1 cellular context compared by ENCODE assay signal in the genomic region with DNA sequence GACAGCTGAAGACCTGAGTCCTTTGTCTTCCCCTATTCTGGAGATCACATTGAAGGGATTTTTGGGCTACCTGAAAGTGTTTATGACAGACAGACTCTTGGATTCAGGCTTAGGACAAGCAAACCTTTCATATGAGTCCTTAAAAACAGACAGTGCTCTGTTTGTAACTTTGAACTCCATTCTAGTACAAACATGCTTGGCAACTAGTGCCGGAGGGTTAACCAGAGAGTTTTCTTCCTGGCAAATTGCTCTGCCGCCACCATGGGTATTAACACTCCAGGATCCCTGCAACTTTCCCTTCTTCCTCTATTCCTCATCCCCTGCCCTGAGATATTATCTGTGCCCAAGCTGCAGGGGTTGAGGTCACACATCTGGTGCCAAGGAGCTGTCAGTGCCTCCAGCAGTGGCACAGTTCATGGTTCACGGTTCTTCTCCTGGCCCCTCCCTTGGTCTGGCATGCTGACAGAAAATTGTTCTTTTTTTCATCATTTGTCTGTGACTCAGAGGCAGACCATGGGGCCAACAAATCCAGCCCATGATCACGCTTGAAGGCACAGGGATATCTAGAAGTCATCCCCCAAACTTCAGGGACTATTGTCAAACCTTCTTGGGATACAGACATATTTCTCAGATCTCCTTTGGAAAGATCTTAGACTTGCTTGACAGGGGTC.
A peak's percentile ranks its signal among the peaks of the same experiment; 100 is the strongest.
TF ChIP-seq lines count a peak whose summit lies in the region.

No MANE protein-coding gene starts in this region.

TF ChIP-seq in HepG2, 621 proteins besides CTCF, POLR2A, EP300 and RAD21 (continued from another document and continues in another):
- TF ChIP-seq, protein P1, sequence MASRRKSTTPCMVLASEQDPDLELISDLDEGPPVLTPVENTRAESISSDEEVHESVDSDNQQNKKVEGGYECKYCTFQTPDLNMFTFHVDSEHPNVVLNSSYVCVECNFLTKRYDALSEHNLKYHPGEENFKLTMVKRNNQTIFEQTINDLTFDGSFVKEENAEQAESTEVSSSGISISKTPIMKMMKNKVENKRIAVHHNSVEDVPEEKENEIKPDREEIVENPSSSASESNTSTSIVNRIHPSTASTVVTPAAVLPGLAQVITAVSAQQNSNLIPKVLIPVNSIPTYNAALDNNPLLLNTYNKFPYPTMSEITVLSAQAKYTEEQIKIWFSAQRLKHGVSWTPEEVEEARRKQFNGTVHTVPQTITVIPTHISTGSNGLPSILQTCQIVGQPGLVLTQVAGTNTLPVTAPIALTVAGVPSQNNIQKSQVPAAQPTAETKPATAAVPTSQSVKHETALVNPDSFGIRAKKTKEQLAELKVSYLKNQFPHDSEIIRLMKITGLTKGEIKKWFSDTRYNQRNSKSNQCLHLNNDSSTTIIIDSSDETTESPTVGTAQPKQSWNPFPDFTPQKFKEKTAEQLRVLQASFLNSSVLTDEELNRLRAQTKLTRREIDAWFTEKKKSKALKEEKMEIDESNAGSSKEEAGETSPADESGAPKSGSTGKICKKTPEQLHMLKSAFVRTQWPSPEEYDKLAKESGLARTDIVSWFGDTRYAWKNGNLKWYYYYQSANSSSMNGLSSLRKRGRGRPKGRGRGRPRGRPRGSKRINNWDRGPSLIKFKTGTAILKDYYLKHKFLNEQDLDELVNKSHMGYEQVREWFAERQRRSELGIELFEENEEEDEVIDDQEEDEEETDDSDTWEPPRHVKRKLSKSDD (CRISPR knock-in tag; IDR thresholded peaks at IDR 0.05; ENCODE audit: low read depth), result no peak
- no peak for TF ChIP-seq NKX3-1 (CRISPR knock-in tag; IDR thresholded peaks at IDR 0.05)
- no peak for TF ChIP-seq LCORL (IDR thresholded peaks at IDR 0.05)
- TF ChIP-seq LCORL (CRISPR knock-in tag; IDR thresholded peaks at IDR 0.05), result no peak
- no peak; the same call in 1 of the 2 replicates for TF ChIP-seq DMAP1 (CRISPR knock-in tag; IDR thresholded peaks at IDR 0.05)
- peak; percentile 47; the same call in 1 of the 2 replicates for TF ChIP-seq AHR (CRISPR knock-in tag; IDR thresholded peaks at IDR 0.05)
- TF ChIP-seq, protein P2, sequence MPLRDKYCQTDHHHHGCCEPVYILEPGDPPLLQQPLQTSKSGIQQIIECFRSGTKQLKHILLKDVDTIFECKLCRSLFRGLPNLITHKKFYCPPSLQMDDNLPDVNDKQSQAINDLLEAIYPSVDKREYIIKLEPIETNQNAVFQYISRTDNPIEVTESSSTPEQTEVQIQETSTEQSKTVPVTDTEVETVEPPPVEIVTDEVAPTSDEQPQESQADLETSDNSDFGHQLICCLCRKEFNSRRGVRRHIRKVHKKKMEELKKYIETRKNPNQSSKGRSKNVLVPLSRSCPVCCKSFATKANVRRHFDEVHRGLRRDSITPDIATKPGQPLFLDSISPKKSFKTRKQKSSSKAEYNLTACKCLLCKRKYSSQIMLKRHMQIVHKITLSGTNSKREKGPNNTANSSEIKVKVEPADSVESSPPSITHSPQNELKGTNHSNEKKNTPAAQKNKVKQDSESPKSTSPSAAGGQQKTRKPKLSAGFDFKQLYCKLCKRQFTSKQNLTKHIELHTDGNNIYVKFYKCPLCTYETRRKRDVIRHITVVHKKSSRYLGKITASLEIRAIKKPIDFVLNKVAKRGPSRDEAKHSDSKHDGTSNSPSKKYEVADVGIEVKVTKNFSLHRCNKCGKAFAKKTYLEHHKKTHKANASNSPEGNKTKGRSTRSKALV (CRISPR knock-in tag; IDR thresholded peaks at IDR 0.05), result no peak
- TF ChIP-seq RARA (CRISPR knock-in tag; IDR thresholded peaks at IDR 0.05), result peak; percentile 10; the same call in 1 of the 2 replicates
- peak; percentile 49 for TF ChIP-seq NFIC (IDR thresholded peaks at IDR 0.05; ENCODE audit: low read length)
- peak; percentile 50; the same call in 1 of the 2 replicates for TF ChIP-seq NR2C2 (CRISPR knock-in tag; IDR thresholded peaks at IDR 0.05; ENCODE audit: borderline replicate concordance)
- TF ChIP-seq TCF7 (IDR thresholded peaks at IDR 0.05; ENCODE audit: low read depth), result peak; percentile 15; the same call in 1 of the 2 replicates
- TF ChIP-seq, protein P3, sequence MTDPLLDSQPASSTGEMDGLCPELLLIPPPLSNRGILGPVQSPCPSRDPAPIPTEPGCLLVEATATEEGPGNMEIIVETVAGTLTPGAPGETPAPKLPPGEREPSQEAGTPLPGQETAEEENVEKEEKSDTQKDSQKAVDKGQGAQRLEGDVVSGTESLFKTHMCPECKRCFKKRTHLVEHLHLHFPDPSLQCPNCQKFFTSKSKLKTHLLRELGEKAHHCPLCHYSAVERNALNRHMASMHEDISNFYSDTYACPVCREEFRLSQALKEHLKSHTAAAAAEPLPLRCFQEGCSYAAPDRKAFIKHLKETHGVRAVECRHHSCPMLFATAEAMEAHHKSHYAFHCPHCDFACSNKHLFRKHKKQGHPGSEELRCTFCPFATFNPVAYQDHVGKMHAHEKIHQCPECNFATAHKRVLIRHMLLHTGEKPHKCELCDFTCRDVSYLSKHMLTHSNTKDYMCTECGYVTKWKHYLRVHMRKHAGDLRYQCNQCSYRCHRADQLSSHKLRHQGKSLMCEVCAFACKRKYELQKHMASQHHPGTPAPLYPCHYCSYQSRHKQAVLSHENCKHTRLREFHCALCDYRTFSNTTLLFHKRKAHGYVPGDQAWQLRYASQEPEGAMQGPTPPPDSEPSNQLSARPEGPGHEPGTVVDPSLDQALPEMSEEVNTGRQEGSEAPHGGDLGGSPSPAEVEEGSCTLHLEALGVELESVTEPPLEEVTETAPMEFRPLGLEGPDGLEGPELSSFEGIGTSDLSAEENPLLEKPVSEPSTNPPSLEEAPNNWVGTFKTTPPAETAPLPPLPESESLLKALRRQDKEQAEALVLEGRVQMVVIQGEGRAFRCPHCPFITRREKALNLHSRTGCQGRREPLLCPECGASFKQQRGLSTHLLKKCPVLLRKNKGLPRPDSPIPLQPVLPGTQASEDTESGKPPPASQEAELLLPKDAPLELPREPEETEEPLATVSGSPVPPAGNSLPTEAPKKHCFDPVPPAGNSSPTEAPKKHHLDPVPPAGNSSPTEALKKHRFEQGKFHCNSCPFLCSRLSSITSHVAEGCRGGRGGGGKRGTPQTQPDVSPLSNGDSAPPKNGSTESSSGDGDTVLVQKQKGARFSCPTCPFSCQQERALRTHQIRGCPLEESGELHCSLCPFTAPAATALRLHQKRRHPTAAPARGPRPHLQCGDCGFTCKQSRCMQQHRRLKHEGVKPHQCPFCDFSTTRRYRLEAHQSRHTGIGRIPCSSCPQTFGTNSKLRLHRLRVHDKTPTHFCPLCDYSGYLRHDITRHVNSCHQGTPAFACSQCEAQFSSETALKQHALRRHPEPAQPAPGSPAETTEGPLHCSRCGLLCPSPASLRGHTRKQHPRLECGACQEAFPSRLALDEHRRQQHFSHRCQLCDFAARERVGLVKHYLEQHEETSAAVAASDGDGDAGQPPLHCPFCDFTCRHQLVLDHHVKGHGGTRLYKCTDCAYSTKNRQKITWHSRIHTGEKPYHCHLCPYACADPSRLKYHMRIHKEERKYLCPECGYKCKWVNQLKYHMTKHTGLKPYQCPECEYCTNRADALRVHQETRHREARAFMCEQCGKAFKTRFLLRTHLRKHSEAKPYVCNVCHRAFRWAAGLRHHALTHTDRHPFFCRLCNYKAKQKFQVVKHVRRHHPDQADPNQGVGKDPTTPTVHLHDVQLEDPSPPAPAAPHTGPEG (CRISPR knock-in tag; IDR thresholded peaks at IDR 0.05), result no peak
- peak; percentile 40; the same call in 1 of the 2 replicates for TF ChIP-seq ZBTB7B (CRISPR knock-in tag; IDR thresholded peaks at IDR 0.05)
- TF ChIP-seq ZNF644 (CRISPR knock-in tag; IDR thresholded peaks at IDR 0.05; ENCODE audit: low read depth), result peak; percentile 3; the same call in 1 of the 2 replicates
- TF ChIP-seq NR3C1 (CRISPR knock-in tag; IDR thresholded peaks at IDR 0.05), result no peak
- no peak for TF ChIP-seq MYNN (CRISPR knock-in tag; IDR thresholded peaks at IDR 0.05; ENCODE audit: low read depth)
- TF ChIP-seq, protein P4, sequence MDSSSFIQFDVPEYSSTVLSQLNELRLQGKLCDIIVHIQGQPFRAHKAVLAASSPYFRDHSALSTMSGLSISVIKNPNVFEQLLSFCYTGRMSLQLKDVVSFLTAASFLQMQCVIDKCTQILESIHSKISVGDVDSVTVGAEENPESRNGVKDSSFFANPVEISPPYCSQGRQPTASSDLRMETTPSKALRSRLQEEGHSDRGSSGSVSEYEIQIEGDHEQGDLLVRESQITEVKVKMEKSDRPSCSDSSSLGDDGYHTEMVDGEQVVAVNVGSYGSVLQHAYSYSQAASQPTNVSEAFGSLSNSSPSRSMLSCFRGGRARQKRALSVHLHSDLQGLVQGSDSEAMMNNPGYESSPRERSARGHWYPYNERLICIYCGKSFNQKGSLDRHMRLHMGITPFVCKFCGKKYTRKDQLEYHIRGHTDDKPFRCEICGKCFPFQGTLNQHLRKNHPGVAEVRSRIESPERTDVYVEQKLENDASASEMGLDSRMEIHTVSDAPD (CRISPR knock-in tag; IDR thresholded peaks at IDR 0.05), result no peak; the same call in 1 of the 2 replicates
- TF ChIP-seq ZNF761 (CRISPR knock-in tag; conservative IDR thresholded peaks at IDR 0.05), result 0 out of 2 replicates have a peak, but pooled peaks have one; percentile 48
- 0 out of 2 replicates have a peak, but pooled peaks have one; percentile 44 for TF ChIP-seq POGZ (CRISPR knock-in tag; IDR thresholded peaks at IDR 0.05)
- TF ChIP-seq IRX3 (CRISPR knock-in tag; IDR thresholded peaks at IDR 0.05; ENCODE audit: borderline replicate concordance, low read depth), result no peak
- TF ChIP-seq, protein P5, sequence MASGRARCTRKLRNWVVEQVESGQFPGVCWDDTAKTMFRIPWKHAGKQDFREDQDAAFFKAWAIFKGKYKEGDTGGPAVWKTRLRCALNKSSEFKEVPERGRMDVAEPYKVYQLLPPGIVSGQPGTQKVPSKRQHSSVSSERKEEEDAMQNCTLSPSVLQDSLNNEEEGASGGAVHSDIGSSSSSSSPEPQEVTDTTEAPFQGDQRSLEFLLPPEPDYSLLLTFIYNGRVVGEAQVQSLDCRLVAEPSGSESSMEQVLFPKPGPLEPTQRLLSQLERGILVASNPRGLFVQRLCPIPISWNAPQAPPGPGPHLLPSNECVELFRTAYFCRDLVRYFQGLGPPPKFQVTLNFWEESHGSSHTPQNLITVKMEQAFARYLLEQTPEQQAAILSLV (CRISPR knock-in tag; IDR thresholded peaks at IDR 0.05; ENCODE audit: borderline replicate concordance), result no peak
- TF ChIP-seq ZNF720 (CRISPR knock-in tag; IDR thresholded peaks at IDR 0.05), result no peak
- TF ChIP-seq SMAD3 (CRISPR knock-in tag; IDR thresholded peaks at IDR 0.05), result no peak
- TF ChIP-seq, protein P6, sequence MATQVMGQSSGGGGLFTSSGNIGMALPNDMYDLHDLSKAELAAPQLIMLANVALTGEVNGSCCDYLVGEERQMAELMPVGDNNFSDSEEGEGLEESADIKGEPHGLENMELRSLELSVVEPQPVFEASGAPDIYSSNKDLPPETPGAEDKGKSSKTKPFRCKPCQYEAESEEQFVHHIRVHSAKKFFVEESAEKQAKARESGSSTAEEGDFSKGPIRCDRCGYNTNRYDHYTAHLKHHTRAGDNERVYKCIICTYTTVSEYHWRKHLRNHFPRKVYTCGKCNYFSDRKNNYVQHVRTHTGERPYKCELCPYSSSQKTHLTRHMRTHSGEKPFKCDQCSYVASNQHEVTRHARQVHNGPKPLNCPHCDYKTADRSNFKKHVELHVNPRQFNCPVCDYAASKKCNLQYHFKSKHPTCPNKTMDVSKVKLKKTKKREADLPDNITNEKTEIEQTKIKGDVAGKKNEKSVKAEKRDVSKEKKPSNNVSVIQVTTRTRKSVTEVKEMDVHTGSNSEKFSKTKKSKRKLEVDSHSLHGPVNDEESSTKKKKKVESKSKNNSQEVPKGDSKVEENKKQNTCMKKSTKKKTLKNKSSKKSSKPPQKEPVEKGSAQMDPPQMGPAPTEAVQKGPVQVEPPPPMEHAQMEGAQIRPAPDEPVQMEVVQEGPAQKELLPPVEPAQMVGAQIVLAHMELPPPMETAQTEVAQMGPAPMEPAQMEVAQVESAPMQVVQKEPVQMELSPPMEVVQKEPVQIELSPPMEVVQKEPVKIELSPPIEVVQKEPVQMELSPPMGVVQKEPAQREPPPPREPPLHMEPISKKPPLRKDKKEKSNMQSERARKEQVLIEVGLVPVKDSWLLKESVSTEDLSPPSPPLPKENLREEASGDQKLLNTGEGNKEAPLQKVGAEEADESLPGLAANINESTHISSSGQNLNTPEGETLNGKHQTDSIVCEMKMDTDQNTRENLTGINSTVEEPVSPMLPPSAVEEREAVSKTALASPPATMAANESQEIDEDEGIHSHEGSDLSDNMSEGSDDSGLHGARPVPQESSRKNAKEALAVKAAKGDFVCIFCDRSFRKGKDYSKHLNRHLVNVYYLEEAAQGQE (IDR thresholded peaks at IDR 0.05; ENCODE audit: borderline replicate concordance in 1 of 2, low read depth in 1 of 2, low read length in 2 of 2), result no peak
- TF ChIP-seq CAMTA2 (CRISPR knock-in tag; IDR thresholded peaks at IDR 0.05; ENCODE audit: borderline replicate concordance), result no peak
- TF ChIP-seq ZNF263 (CRISPR knock-in tag; IDR thresholded peaks at IDR 0.05), result no peak
- TF ChIP-seq CBX5 (CRISPR knock-in tag; IDR thresholded peaks at IDR 0.05; ENCODE audit: borderline replicate concordance), result no peak
- TF ChIP-seq GFI1 (CRISPR knock-in tag; IDR thresholded peaks at IDR 0.05; ENCODE audit: borderline replicate concordance), result no peak
- TF ChIP-seq, protein P7, sequence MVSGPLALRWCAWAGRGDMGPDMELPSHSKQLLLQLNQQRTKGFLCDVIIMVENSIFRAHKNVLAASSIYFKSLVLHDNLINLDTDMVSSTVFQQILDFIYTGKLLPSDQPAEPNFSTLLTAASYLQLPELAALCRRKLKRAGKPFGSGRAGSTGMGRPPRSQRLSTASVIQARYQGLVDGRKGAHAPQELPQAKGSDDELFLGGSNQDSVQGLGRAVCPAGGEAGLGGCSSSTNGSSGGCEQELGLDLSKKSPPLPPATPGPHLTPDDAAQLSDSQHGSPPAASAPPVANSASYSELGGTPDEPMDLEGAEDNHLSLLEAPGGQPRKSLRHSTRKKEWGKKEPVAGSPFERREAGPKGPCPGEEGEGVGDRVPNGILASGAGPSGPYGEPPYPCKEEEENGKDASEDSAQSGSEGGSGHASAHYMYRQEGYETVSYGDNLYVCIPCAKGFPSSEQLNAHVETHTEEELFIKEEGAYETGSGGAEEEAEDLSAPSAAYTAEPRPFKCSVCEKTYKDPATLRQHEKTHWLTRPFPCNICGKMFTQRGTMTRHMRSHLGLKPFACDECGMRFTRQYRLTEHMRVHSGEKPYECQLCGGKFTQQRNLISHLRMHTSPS (CRISPR knock-in tag; IDR thresholded peaks at IDR 0.05; ENCODE audit: low read depth), result peak; percentile 96
- TF ChIP-seq ZNF772 (CRISPR knock-in tag; IDR thresholded peaks at IDR 0.05), result no peak; the same call in 1 of the 2 replicates
- TF ChIP-seq ZNF282 (IDR thresholded peaks at IDR 0.05; ENCODE audit: partially characterized antibody), result no peak
- TF ChIP-seq NR2F6 (IDR thresholded peaks at IDR 0.05), result no peak
- TF ChIP-seq NR2F6 (CRISPR knock-in tag; IDR thresholded peaks at IDR 0.05), result peak; percentile 26; the same call in 1 of the 2 replicates
- no peak for TF ChIP-seq ZBTB7A (CRISPR knock-in tag; IDR thresholded peaks at IDR 0.05)
- 0 out of 2 replicates have a peak, but pooled peaks have one; percentile 68 for TF ChIP-seq ZNF556 (CRISPR knock-in tag; IDR thresholded peaks at IDR 0.05; ENCODE audit: borderline replicate concordance)
- TF ChIP-seq HMGA1 (CRISPR knock-in tag; conservative IDR thresholded peaks at IDR 0.05), result no peak
- peak; percentile 40 for TF ChIP-seq XRCC5 (optimal IDR thresholded peaks at IDR 0.05; ENCODE audit: low read length)
- peak; percentile 11; the same call in 1 of the 2 replicates for TF ChIP-seq SOX5 (CRISPR knock-in tag; IDR thresholded peaks at IDR 0.05; ENCODE audit: borderline replicate concordance)
